ENCODE assay signal across 23 cellular contexts in genomic region chr15:25465835-25466234, GRCh38. TPM values are rescaled to one million over a fixed set of nuclear protein-coding genes. Genes with fewer than 3 reads are reported as not detected.
DNase-seq lines count a peak whose midpoint lies in the region; ATAC-seq, FAIRE-seq and TF ChIP-seq lines count a peak whose summit lies in the region.
"Had no signal": no experiment of that assay in that cellular context is flagged by ENCODE, and none has a peak within 500 bp of the region (broad histone marks: within the 10 kb centered on the region; RNA-seq: fewer than 3 reads in every experiment).

No MANE protein-coding gene starts in this region.

- H3K27ac Mint-ChIP-seq in activated naive CD4-positive, alpha-beta T cell treated with anti-CD3 and anti-CD28 coated beads, Interleukin-2, amount 50 U/mL, for 72 hours = no peak overlapping the region
- H3K27ac Mint-ChIP-seq: activated naive CD4-positive, alpha-beta T cell treated with anti-CD3 and anti-CD28 coated beads, Interleukin-2, amount 10 ng/mL, durations not matched to agents 7 days and 5 days; progenitor cell of endocrine pancreas had no signal

- no peak overlapping the region for H3K4me3 ChIP-seq in bronchial epithelial cell (ENCODE audit: low read depth, low read length)
- H3K4me3 ChIP-seq: upper lobe of left lung had no signal

- H3K36me3 ChIP-seq in bronchial epithelial cell (ENCODE audit: control insufficient read depth, insufficient read depth, low read length) = no peaks in the 10 kb centered on the region
- H3K36me3 ChIP-seq: upper lobe of left lung had no signal

- ATAC-seq in HG02938 (IDR thresholded peaks at IDR 0.05; ENCODE audit: unreplicated experiment) (no peak), HG03460 (IDR thresholded peaks at IDR 0.05; ENCODE audit: unreplicated experiment) (no peak)
- no peak for ATAC-seq in activated naive CD4-positive, alpha-beta T cell treated with anti-CD3 and anti-CD28 coated beads, Interleukin-2, amount 50 U/mL, for 72 hours
- ATAC-seq: stimulated activated naive CD8-positive, alpha-beta T cell treated with anti-CD3 and anti-CD28 coated beads, Interleukin-15, Interleukin-2, amounts not matched to agents 100 U/mL and 50 U/mL, for 24 hours had no signal

- no peak for TF ChIP-seq CTCF in bronchial epithelial cell (IDR thresholded peaks at IDR 0.05; ENCODE audit: insufficient read depth, low read length, severe bottlenecking)

- peaks cover 5 to 7% of the 10 kb centered on the region in 2 donors for H3K36me3 Mint-ChIP-seq in activated naive CD4-positive, alpha-beta T cell treated with anti-CD3 and anti-CD28 coated beads, Interleukin-2, amount 50 U/mL, for 72 hours
- H3K36me3 Mint-ChIP-seq: activated naive CD4-positive, alpha-beta T cell treated with anti-CD3 and anti-CD28 coated beads, Interleukin-2, amount 10 ng/mL, durations not matched to agents 7 days and 5 days had no signal

- TF ChIP-seq RAD21 in Ishikawa (IDR thresholded peaks at IDR 0.05; ENCODE audit: low read depth) = no peak

- peak; percentile 87 for DNase-seq in NCI-H1105 treated with DMSO at 0.1 percent for 48 hours (lab: John Stamatoyannopoulos, UW)
- peak; percentile 10 for DNase-seq in bronchial epithelial cell (ENCODE audit: low read depth)
- DNase-seq in mucosa of gallbladder (ENCODE audit: low spot score) = peak; percentile 70
- no peak for DNase-seq in activated naive CD4-positive, alpha-beta T cell treated with anti-CD3 and anti-CD28 coated beads, Interleukin-2, amount 50 U/mL, for 72 hours (ENCODE audit: low spot score in 2 of 2)
- no peak for DNase-seq in 8988T
- DNase-seq: activated CD4-positive, alpha-beta T cell treated with anti-CD3 and anti-CD28 coated beads for 1 hour; activated naive CD4-positive, alpha-beta T cell treated with anti-CD3 and anti-CD28 coated beads, Interleukin-2, amount 10 ng/mL, durations not matched to agents 7 days and 5 days; activated T-cell treated with anti-CD3 and anti-CD28 coated beads, Interleukin-2, amount 50 U/mL, for 48 hours; aorta; effector memory CD4-positive, alpha-beta T cell; EL; left cardiac atrium; NCI-H187 treated with DMSO at 0.1 percent for 48 hours; NCI-H526; small intestine; stimulated activated CD4-positive, alpha-beta T cell treated with anti-CD3 and anti-CD28 coated beads, Interleukin-2, amount 100 ng/mL, for 48 hours; stimulated activated naive CD8-positive, alpha-beta T cell treated with anti-CD3 and anti-CD28 coated beads, Interleukin-15, Interleukin-2, amounts not matched to agents 100 U/mL and 50 U/mL, for 24 hours had no signal

- peaks cover 3 to 9% of the 10 kb centered on the region in 2 donors for H3K9me3 Mint-ChIP-seq in activated naive CD4-positive, alpha-beta T cell treated with anti-CD3 and anti-CD28 coated beads, Interleukin-2, amount 50 U/mL, for 72 hours
- H3K9me3 Mint-ChIP-seq: activated naive CD4-positive, alpha-beta T cell treated with anti-CD3 and anti-CD28 coated beads, Interleukin-2, amount 10 ng/mL, durations not matched to agents 7 days and 5 days; neural crest cell had no signal

- no peak for FAIRE-seq in bronchial epithelial cell (lab: Jason Lieb, UNC)
- FAIRE-seq: small intestine had no signal

- H3K27me3 ChIP-seq in bronchial epithelial cell (ENCODE audit: control insufficient read depth, insufficient read depth, low read length) = no peaks in the 10 kb centered on the region
- H3K27me3 ChIP-seq: upper lobe of left lung had no signal

- no peak for TF ChIP-seq EP300 in Ishikawa (IDR thresholded peaks at IDR 0.05; ENCODE audit: borderline replicate concordance)

TF ChIP-seq in Ishikawa, 13 proteins besides CTCF, POLR2A, EP300 and RAD21:
- TF ChIP-seq CREB1 (IDR thresholded peaks at IDR 0.05; ENCODE audit: low read depth) (no peak), NFIC (IDR thresholded peaks at IDR 0.05) (peak; percentile 84), MAX (IDR thresholded peaks at IDR 0.05) (no peak), EGR1 (IDR thresholded peaks at IDR 0.05) (no peak), TEAD4 (IDR thresholded peaks at IDR 0.05) (peak; percentile 14; the same call in 1 of the 2 replicates), FOXM1 (IDR thresholded peaks at IDR 0.05; ENCODE audit: borderline replicate concordance, low read depth) (no peak), TCF12 (IDR thresholded peaks at IDR 0.05; ENCODE audit: low read depth) (no peak)
TF ChIP-seq in Ishikawa: peak in this region for 2.

RNA-seq across cellular contexts. Expression of gene UBE3A, which starts 27.0 kb away (rescaled TPM):
- total RNA-seq in bronchial epithelial cell = 57.4 and 67.7 TPM in 2 replicates
- total RNA-seq in mucosa of gallbladder = 105 TPM
- 10 to 100 TPM; 91.7 to 91.8 TPM for total RNA-seq in activated naive CD4-positive, alpha-beta T cell treated with anti-CD3 and anti-CD28 coated beads, Interleukin-2, amount 50 U/mL, for 72 hours

Comparison
In these comparisons a context has a peak if more than half of its experiments do, and no peak if none do; other contexts are left out.
1. DNase-seq: peak in NCI-H1105 treated with DMSO at 0.1 percent for 48 hours (single experiment), bronchial epithelial cell (single experiment) and mucosa of gallbladder (single experiment); none in activated naive CD4-positive, alpha-beta T cell treated with anti-CD3 and anti-CD28 coated beads, Interleukin-2, amount 50 U/mL, for 72 hours (0 of 2) and 8988T (single experiment).